ENCODE assay signal across 8 cellular contexts in genomic region chr10:8130973-8131911, GRCh38.
A peak's percentile ranks its signal among the peaks of the same experiment; 100 is the strongest.
DNase-seq lines count a peak whose midpoint lies in the region; ATAC-seq, FAIRE-seq and TF ChIP-seq lines count a peak whose summit lies in the region.

No MANE protein-coding gene starts in this region.

- H3K27ac ChIP-seq in pancreas = no peak overlapping the region
- H3K27ac ChIP-seq in coronary artery = no peak overlapping the region

- DNase-seq in RKO (ENCODE audit: low spot score) (peak; percentile 92), kidney epithelial cell (ENCODE audit: low read depth) (peak; percentile 54), mesenteric fat pad (ENCODE audit: low spot score) (no peak), pancreas (no peak), coronary artery (ENCODE audit: low spot score) (no peak)
- no peak for DNase-seq in effector CD8-positive, alpha-beta T cell (lab: John Stamatoyannopoulos, UW)

- H3K27me3 ChIP-seq in kidney epithelial cell (ENCODE audit: control insufficient read depth, insufficient read depth, low read length) (no peaks in the 10 kb centered on the region), pancreas (no peaks in the 10 kb centered on the region)

- H3K9me3 ChIP-seq in pancreas = no peaks in the 10 kb centered on the region

- intact Hi-C loops in pancreas (cut with DNase I) = no loop called here

- H3K4me3 ChIP-seq in kidney epithelial cell (ENCODE audit: low read depth, low read length) = no peak overlapping the region
- H3K4me3 ChIP-seq in pancreas = no peak overlapping the region
- no peak overlapping the region for H3K4me3 ChIP-seq in coronary artery

- no peaks in the 10 kb centered on the region for H3K4me1 ChIP-seq in pancreas

- 72 to 81% methylated on average over 8 of the region's 8 CpGs for WGBS in pancreas, 2 donors

- peak; percentile 57 for ATAC-seq in GM18909 (IDR thresholded peaks at IDR 0.05; ENCODE audit: poor library complexity, unreplicated experiment)
- ATAC-seq in HG02884 (IDR thresholded peaks at IDR 0.05; ENCODE audit: unreplicated experiment) = peak; percentile 67
- ATAC-seq in pancreas = no peak

- H3K36me3 ChIP-seq in kidney epithelial cell (ENCODE audit: control insufficient read depth, insufficient read depth, low read length) (no peaks in the 10 kb centered on the region), pancreas (no peaks in the 10 kb centered on the region)

- FAIRE-seq in pancreas (lab: Jason Lieb, UNC) = no peak

- TF ChIP-seq CTCF in kidney epithelial cell (IDR thresholded peaks at IDR 0.05; ENCODE audit: insufficient read depth, low read length, poor library complexity, severe bottlenecking) = no peak
- TF ChIP-seq CTCF in pancreas (IDR thresholded peaks at IDR 0.05) = no peak
- no peak for TF ChIP-seq CTCF in coronary artery (IDR thresholded peaks at IDR 0.05)

Comparison
In these comparisons a context has a peak if more than half of its experiments do, and no peak if none do; other contexts are left out.
1. ATAC-seq: peak in GM18909 (single experiment) and HG02884 (single experiment); none in pancreas (0 of 4).
2. DNase-seq: peak in RKO (single experiment) and kidney epithelial cell (single experiment); none in mesenteric fat pad (single experiment), pancreas (0 of 6), coronary artery (single experiment) and effector CD8-positive, alpha-beta T cell (single experiment).